1 cellular context compared by ENCODE assay signal in the genomic region with DNA sequence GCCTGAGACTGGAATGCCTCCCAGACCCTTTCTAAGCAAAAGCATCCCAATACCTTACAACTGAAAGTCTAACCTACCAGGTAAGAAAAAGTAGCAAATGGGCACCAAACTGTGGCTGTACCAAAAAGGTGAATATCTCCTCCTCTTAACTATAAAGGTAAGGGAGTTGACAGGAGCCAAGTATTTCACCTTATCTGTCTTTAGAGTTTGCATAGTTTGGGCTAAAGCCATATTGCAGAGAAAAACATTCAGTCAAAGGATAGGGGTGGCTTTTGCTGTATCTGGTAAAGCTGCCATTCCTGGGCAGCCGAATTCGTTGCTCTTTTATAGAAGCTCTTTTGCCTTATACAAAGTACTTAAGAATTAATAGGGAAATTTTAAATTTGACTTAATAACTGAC.
TF ChIP-seq lines count a peak whose summit lies in the region.

No MANE protein-coding gene starts in this region.

TF ChIP-seq in WTC11, 78 proteins besides CTCF, POLR2A, EP300 and RAD21 (continued from another document):
- TF ChIP-seq, protein P1, sequence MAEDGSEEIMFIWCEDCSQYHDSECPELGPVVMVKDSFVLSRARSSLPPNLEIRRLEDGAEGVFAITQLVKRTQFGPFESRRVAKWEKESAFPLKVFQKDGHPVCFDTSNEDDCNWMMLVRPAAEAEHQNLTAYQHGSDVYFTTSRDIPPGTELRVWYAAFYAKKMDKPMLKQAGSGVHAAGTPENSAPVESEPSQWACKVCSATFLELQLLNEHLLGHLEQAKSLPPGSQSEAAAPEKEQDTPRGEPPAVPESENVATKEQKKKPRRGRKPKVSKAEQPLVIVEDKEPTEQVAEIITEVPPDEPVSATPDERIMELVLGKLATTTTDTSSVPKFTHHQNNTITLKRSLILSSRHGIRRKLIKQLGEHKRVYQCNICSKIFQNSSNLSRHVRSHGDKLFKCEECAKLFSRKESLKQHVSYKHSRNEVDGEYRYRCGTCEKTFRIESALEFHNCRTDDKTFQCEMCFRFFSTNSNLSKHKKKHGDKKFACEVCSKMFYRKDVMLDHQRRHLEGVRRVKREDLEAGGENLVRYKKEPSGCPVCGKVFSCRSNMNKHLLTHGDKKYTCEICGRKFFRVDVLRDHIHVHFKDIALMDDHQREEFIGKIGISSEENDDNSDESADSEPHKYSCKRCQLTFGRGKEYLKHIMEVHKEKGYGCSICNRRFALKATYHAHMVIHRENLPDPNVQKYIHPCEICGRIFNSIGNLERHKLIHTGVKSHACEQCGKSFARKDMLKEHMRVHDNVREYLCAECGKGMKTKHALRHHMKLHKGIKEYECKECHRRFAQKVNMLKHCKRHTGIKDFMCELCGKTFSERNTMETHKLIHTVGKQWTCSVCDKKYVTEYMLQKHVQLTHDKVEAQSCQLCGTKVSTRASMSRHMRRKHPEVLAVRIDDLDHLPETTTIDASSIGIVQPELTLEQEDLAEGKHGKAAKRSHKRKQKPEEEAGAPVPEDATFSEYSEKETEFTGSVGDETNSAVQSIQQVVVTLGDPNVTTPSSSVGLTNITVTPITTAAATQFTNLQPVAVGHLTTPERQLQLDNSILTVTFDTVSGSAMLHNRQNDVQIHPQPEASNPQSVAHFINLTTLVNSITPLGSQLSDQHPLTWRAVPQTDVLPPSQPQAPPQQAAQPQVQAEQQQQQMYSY (CRISPR knock-in tag; IDR thresholded peaks at IDR 0.05), result no peak
- TF ChIP-seq, protein P2, sequence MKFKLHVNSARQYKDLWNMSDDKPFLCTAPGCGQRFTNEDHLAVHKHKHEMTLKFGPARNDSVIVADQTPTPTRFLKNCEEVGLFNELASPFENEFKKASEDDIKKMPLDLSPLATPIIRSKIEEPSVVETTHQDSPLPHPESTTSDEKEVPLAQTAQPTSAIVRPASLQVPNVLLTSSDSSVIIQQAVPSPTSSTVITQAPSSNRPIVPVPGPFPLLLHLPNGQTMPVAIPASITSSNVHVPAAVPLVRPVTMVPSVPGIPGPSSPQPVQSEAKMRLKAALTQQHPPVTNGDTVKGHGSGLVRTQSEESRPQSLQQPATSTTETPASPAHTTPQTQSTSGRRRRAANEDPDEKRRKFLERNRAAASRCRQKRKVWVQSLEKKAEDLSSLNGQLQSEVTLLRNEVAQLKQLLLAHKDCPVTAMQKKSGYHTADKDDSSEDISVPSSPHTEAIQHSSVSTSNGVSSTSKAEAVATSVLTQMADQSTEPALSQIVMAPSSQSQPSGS (CRISPR knock-in tag; IDR thresholded peaks at IDR 0.05; ENCODE audit: borderline replicate concordance, low read depth), result no peak
- TF ChIP-seq NR2C2 (CRISPR knock-in tag; IDR thresholded peaks at IDR 0.05) (no peak), ZNF263 (CRISPR knock-in tag; IDR thresholded peaks at IDR 0.05; ENCODE audit: low read depth) (no peak), IRF2 (CRISPR knock-in tag; IDR thresholded peaks at IDR 0.05; ENCODE audit: borderline replicate concordance, low read depth) (no peak), ZNF671 (CRISPR knock-in tag; IDR thresholded peaks at IDR 0.05) (no peak)
- TF ChIP-seq, protein P3, sequence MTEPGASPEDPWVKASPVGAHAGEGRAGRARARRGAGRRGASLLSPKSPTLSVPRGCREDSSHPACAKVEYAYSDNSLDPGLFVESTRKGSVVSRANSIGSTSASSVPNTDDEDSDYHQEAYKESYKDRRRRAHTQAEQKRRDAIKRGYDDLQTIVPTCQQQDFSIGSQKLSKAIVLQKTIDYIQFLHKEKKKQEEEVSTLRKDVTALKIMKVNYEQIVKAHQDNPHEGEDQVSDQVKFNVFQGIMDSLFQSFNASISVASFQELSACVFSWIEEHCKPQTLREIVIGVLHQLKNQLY (CRISPR knock-in tag; IDR thresholded peaks at IDR 0.05), result no peak
- TF ChIP-seq, protein P4, sequence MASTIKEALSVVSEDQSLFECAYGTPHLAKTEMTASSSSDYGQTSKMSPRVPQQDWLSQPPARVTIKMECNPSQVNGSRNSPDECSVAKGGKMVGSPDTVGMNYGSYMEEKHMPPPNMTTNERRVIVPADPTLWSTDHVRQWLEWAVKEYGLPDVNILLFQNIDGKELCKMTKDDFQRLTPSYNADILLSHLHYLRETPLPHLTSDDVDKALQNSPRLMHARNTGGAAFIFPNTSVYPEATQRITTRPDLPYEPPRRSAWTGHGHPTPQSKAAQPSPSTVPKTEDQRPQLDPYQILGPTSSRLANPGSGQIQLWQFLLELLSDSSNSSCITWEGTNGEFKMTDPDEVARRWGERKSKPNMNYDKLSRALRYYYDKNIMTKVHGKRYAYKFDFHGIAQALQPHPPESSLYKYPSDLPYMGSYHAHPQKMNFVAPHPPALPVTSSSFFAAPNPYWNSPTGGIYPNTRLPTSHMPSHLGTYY (CRISPR knock-in tag; IDR thresholded peaks at IDR 0.05), result no peak
